Comparison of ENCODE assay signal across 22 cellular contexts in the genomic region with DNA sequence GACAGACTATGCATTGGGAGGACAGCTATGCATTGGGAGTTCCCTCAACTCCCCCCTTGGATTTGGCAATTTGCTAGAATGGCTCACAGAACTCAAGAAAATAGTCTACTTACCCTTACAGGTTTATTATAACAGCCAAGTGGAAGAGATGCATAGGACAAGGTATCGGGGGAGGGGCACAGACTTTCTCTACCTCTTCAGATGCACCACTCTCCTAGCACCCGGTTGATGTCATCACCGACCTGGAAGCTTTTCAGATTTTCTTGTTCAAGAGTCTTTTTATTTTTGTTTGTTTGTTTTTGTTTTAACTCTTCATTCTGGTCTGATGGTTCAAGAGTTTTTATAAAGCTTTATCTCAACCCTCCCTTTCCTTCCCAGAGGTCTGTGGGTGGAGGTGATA. TPM values are rescaled to one million over a fixed set of nuclear protein-coding genes. Genes with fewer than 3 reads are reported as not detected.
"Had no signal": no experiment of that assay in that cellular context is flagged by ENCODE, and none has a peak within 500 bp of the region (broad histone marks: within the 10 kb centered on the region; RNA-seq: fewer than 3 reads in every experiment).

No MANE protein-coding gene starts in this region.

- ATAC-seq: K562 had no signal

- H3K4me1 ChIP-seq: SJSA1 had no signal

- H3K4me1 Mint-ChIP-seq: IgD-negative memory B cell had no signal

- H3K27me3 Mint-ChIP-seq: IgD-negative memory B cell had no signal

- H3K36me3 ChIP-seq: SJSA1 had no signal

- DNase-seq: Kasumi-1, MM.1S, NCI-H1092 treated with DMSO at 0.1 percent for 48 hours, NCI-H1436, NCI-H187 treated with DMSO at 0.1 percent for 48 hours, NCI-H2029 treated with DMSO at 0.1 percent for 48 hours, NCI-H2171, NCI-H226, NCI-H446, NCI-H510A, NCI-H524 treated with DMSO at 0.1 percent for 48 hours, NCI-H69, NCI-H774, Right ventricle myocardium superior, RPMI8226, SIG-M5 had no signal

- H3K9me3 ChIP-seq: SJSA1 had no signal

- H3K27ac Mint-ChIP-seq: IgD-negative memory B cell had no signal

- H3K4me3 ChIP-seq: K562, SJSA1, SK-N-MC had no signal

- H3K27me3 ChIP-seq: SJSA1 had no signal

- H3K27ac ChIP-seq: KMS-11, SJSA1, SK-N-MC had no signal

RNA-seq across cellular contexts. Expression of a gene that starts 20.7 kb away (rescaled TPM):
- total RNA-seq: T-helper 1 cell treated with Interleukin-12 subunit alpha and Interleukin-12 subunit beta and Interleukin-4 antibody, amounts not matched to agents 30 ng/mL and 1 ng/mL, for 36 hours had no signal
